ENCODE assay signal across 1 cellular context in genomic region chr3:46845397-46845859, GRCh38.
A peak's percentile ranks its signal among the peaks of the same experiment; 100 is the strongest.
TF ChIP-seq lines count a peak whose summit lies in the region.

No MANE protein-coding gene starts in this region.

TF ChIP-seq in GM12878, 131 proteins besides CTCF, POLR2A, EP300 and RAD21:
- TF ChIP-seq MEF2B (IDR thresholded peaks at IDR 0.05; ENCODE audit: partially characterized antibody, poor library complexity, severe bottlenecking) (peak; percentile 33), NR2F1 (conservative IDR thresholded peaks at IDR 0.05) (peak; percentile 62; the same call in 1 of the 2 replicates), NKRF (conservative IDR thresholded peaks at IDR 0.05) (peak; percentile 25; the same call in 1 of the 2 replicates), BHLHE40 (IDR thresholded peaks at IDR 0.05; ENCODE audit: borderline replicate concordance in 1 of 2, low read depth in 2 of 2, low read length in 1 of 2) (no peak), HDAC2 (IDR thresholded peaks at IDR 0.05) (no peak), DPF2 (IDR thresholded peaks at IDR 0.05) (0 out of 2 replicates have a peak, but pooled peaks have one; percentile 66), SPI1 (IDR thresholded peaks at IDR 0.05; ENCODE audit: borderline replicate concordance, insufficient read depth, low read depth, low read length) (peak; percentile 59)
- TF ChIP-seq, protein P1, sequence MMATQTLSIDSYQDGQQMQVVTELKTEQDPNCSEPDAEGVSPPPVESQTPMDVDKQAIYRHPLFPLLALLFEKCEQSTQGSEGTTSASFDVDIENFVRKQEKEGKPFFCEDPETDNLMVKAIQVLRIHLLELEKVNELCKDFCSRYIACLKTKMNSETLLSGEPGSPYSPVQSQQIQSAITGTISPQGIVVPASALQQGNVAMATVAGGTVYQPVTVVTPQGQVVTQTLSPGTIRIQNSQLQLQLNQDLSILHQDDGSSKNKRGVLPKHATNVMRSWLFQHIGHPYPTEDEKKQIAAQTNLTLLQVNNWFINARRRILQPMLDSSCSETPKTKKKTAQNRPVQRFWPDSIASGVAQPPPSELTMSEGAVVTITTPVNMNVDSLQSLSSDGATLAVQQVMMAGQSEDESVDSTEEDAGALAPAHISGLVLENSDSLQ (IDR thresholded peaks at IDR 0.05) = no peak
